ENCODE assay signal across 12 cellular contexts in the genomic region with DNA sequence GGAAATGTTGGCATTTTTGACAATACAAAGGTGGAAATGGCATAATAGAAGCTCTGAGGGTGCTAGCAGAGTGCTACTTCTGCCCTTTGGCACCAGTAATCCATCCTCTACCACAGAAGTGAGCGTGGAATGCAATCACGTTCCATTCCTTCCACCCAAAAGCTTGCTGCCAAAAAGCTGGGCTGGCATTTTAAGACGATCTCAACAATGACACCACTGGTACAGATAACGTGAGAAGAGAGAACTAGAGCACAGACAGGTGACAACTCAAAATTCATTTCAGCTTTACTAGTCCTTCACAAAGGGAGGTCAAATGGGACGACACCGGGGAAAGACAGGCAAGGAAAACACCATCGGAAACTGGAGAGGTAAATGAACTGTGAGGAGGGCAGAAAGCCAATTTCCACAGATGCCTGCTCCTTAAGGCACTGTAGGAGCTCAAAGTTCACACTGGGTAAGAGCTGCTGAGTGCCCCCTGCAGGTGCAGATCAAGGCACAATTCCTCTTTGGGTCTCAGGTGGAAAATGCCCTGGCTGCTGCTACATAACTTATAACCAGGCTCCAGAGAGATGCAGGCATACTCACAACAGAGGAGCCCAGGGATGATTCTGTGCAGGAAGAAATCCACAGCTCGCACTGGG. TPM values are rescaled to one million over a fixed set of nuclear protein-coding genes. Genes with fewer than 3 reads are reported as not detected.
A peak's percentile ranks its signal among the peaks of the same experiment; 100 is the strongest.
DNase-seq lines count a peak whose midpoint lies in the region; ATAC-seq, FAIRE-seq and TF ChIP-seq lines count a peak whose summit lies in the region.
"Had no signal": no experiment of that assay in that cellular context is flagged by ENCODE, and none has a peak within 500 bp of the region (broad histone marks: within the 10 kb centered on the region; RNA-seq: fewer than 3 reads in every experiment).

No MANE protein-coding gene starts in this region.

- H3K27me3 ChIP-seq in BJ (ENCODE audit: control insufficient read depth, insufficient read depth, low read length) (no peaks in the 10 kb centered on the region), astrocyte (ENCODE audit: insufficient read depth, low read length) (no peaks in the 10 kb centered on the region), left lung (no peaks in the 10 kb centered on the region)

- ATAC-seq in left lung, result peak; percentile 80
- no peak for ATAC-seq in GM18868 (IDR thresholded peaks at IDR 0.05; ENCODE audit: unreplicated experiment)

- H3K4me3 ChIP-seq in BJ (ENCODE audit: low read depth, low read length) (no peak overlapping the region), astrocyte (ENCODE audit: insufficient read depth, low read depth, low read length) (no peak overlapping the region), left lung (no peak overlapping the region)

- H3K79me2 ChIP-seq in astrocyte (ENCODE audit: insufficient read depth, low read length), result peaks cover 59% of the 10 kb centered on the region

- peaks cover 5% of the 10 kb centered on the region for H3K36me3 Mint-ChIP-seq in astrocyte (ENCODE audit: low read depth, unreplicated experiment)

- H3K9me3 ChIP-seq in astrocyte (ENCODE audit: insufficient read depth, low read depth, low read length) (no peaks in the 10 kb centered on the region), left lung (no peaks in the 10 kb centered on the region)

- peak overlapping the region; percentile 69 for H3K4me2 ChIP-seq in astrocyte (ENCODE audit: low read length)

- H3K27ac ChIP-seq in astrocyte (ENCODE audit: low read depth, low read length) (peak overlapping the region; percentile 75), left lung (no peak overlapping the region)

- no peak overlapping the region for H3K4me3 Mint-ChIP-seq in astrocyte (ENCODE audit: unreplicated experiment)
- H3K4me3 Mint-ChIP-seq: dendritic cell treated with granulocyte-macrophage colony-stimulating factor and Interleukin-4, amounts not matched to agents 40 ng/mL and 50 ng/mL, for 4 days had no signal

- DNase-seq in BJ (ENCODE audit: low read depth), result no peak
- DNase-seq in astrocyte (ENCODE audit: low read depth), result peak; percentile 65
- no peak for DNase-seq in left lung
- no peak for DNase-seq in DMS114 treated with DMSO at 0.1 percent for 48 hours (lab: John Stamatoyannopoulos, UW; ENCODE audit: unreplicated experiment)
- DNase-seq in NK-92 treated with Interleukin-12 subunit alpha and Interleukin-12 subunit beta, amount 100 ng/mL, for 24 hours (lab: John Stamatoyannopoulos, UW), result no peak
- DNase-seq in epidermal melanocyte (ENCODE audit: insufficient read length, low spot score), result no peak
- DNase-seq: stimulated activated CD4-positive, alpha-beta T cell treated with anti-CD3 and anti-CD28 coated beads, Interleukin-4, amount 100 ng/mL, for 4 hours had no signal

- H3K9ac ChIP-seq in astrocyte (ENCODE audit: low read length), result peak overlapping the region; percentile 44

- no peak for FAIRE-seq in astrocyte (lab: Jason Lieb, UNC)
- FAIRE-seq: GM18507 had no signal

- H4K20me1 ChIP-seq in astrocyte (ENCODE audit: insufficient read depth, low read length), result peaks cover 21% of the 10 kb centered on the region

- H3K9me3 Mint-ChIP-seq in astrocyte (ENCODE audit: unreplicated experiment), result no peaks in the 10 kb centered on the region
- H3K9me3 Mint-ChIP-seq: dendritic cell treated with granulocyte-macrophage colony-stimulating factor and Interleukin-4, amounts not matched to agents 40 ng/mL and 50 ng/mL, for 4 days had no signal

- TF ChIP-seq CTCF in BJ (IDR thresholded peaks at IDR 0.05; ENCODE audit: insufficient read depth, low read depth, low read length), result peak; percentile 26; the same call in 1 of the 2 replicates
- peak; percentile 56; the same call in 1 of the 2 replicates for TF ChIP-seq CTCF in LNCAP (IDR thresholded peaks at IDR 0.05)
- TF ChIP-seq CTCF in astrocyte (IDR thresholded peaks at IDR 0.05; ENCODE audit: insufficient read depth, low read depth, low read length), result peak; percentile 9
- TF ChIP-seq CTCF in left lung (IDR thresholded peaks at IDR 0.05), result no peak

- H3K27me3 Mint-ChIP-seq in astrocyte (ENCODE audit: low read depth, unreplicated experiment), result no peaks in the 10 kb centered on the region
- H3K27me3 Mint-ChIP-seq: dendritic cell treated with granulocyte-macrophage colony-stimulating factor and Interleukin-4, amounts not matched to agents 40 ng/mL and 50 ng/mL, for 4 days had no signal

- intact Hi-C loops in left lung (cut with DNase I), result no loop called here

- H3K4me1 ChIP-seq in astrocyte (ENCODE audit: insufficient read depth, low read length), result peaks cover 59% of the 10 kb centered on the region
- H3K4me1 ChIP-seq in left lung, result peaks cover 15 to 16% of the 10 kb centered on the region in 2 donors

- H3K27ac Mint-ChIP-seq in astrocyte (ENCODE audit: unreplicated experiment), result no peak overlapping the region
- H3K27ac Mint-ChIP-seq: dendritic cell treated with granulocyte-macrophage colony-stimulating factor and Interleukin-4, amounts not matched to agents 40 ng/mL and 50 ng/mL, for 4 days had no signal

- H2AFZ ChIP-seq in astrocyte (ENCODE audit: low read depth, low read length), result no peak overlapping the region

- H3K36me3 ChIP-seq in BJ (ENCODE audit: control insufficient read depth, insufficient read depth, low read length) (no peaks in the 10 kb centered on the region), astrocyte (ENCODE audit: insufficient read depth, low read length) (no peaks in the 10 kb centered on the region), left lung (peaks cover 0 to 8% of the 10 kb centered on the region in 2 donors)

- peaks cover 51% of the 10 kb centered on the region for H3K4me1 Mint-ChIP-seq in astrocyte (ENCODE audit: low read depth, unreplicated experiment)

- POLR2A ChIA-PET in BJ (lab: Charles Lee), result no interaction called here

- CTCF ChIA-PET in BJ (lab: Yijun Ruan, JAX), result interaction anchor here (0.7 to 1.2 kb wide), 4 partner anchors 9 to 105 kb away, joined by 3 read pairs; a partner anchor contains a TSS

RNA-seq across cellular contexts. Expression of a gene that starts 50.7 kb away (rescaled TPM):
- polyA plus RNA-seq in BJ (2011; rRNA removed), result not detected in 2 replicates
- polyA minus RNA-seq in BJ (2011; rRNA and poly(A)+ RNA removed), result under 0.01 TPM in 2 replicates
- total RNA-seq in astrocyte (not detected in 2 replicates), left lung (not detected)
- total RNA-seq: NCI-H460 had no signal

Comparison
In these comparisons a context has a peak if more than half of its experiments do, and no peak if none do; other contexts are left out.
1. CTCF ChIP-seq: peak in BJ (single experiment), LNCAP (single experiment) and astrocyte (single experiment); none in left lung (0 of 2).